8 cellular contexts compared by ENCODE assay signal in the genomic region with DNA sequence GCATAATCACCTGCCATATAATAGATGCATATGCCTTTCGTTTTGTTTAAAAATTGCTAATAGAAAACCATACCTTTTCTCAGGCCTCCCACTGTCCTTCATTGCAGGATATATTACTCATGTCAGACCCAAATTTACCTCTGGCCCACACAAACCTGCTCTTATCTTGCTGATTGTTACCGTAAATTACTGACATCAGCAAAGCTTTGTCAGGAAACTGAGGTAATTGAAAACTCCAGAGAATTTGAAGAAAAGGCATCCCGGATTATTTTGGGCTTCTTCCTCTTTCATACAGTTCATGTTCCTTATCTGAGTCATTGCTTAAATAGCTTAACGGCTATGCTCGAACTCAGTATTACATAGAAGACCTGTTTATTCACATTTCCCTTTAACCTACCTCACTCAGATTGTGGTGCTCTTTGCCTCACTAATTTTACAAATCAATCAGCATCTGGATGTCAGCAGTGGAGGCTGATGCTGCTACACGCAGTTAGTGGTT.
DNase-seq lines count a peak whose midpoint lies in the region; ATAC-seq, FAIRE-seq and TF ChIP-seq lines count a peak whose summit lies in the region.
"Had no signal": no experiment of that assay in that cellular context is flagged by ENCODE, and none has a peak within 500 bp of the region (broad histone marks: within the 10 kb centered on the region; RNA-seq: fewer than 3 reads in every experiment).

No MANE protein-coding gene starts in this region.

- WGBS in heart right ventricle, 2 donors: 49 to 63% methylated on average over 6 of the region's 6 CpGs
- 83% methylated on average over 6 of the region's 6 CpGs for WGBS in tibial nerve, 2 donors

- peak overlapping the region; percentile 31 for H3K27ac ChIP-seq in neutrophil
- H3K27ac ChIP-seq in heart right ventricle: no peak overlapping the region
- H3K27ac ChIP-seq in tibial nerve: no peak overlapping the region
- H3K27ac ChIP-seq: lower lobe of right lung had no signal

- no peak for TF ChIP-seq POLR2A in tibial nerve (IDR thresholded peaks at IDR 0.05)

- intact Hi-C loops in heart right ventricle (cut with DNase I): no loop called here

- peak; percentile 73 for FAIRE-seq in GM19239 (lab: Jason Lieb, UNC)

- H3K27me3 ChIP-seq in neutrophil: no peaks in the 10 kb centered on the region
- no peaks in the 10 kb centered on the region for H3K27me3 ChIP-seq in heart right ventricle
- H3K27me3 ChIP-seq in tibial nerve: no peaks in the 10 kb centered on the region

- ATAC-seq in HG02884 (IDR thresholded peaks at IDR 0.05; ENCODE audit: unreplicated experiment) (peak; percentile 68), heart right ventricle (no peak)

- H3K4me3 ChIP-seq in neutrophil (ENCODE audit: low read depth in 1 of 2, low read length in 1 of 2): no peak overlapping the region
- H3K4me3 ChIP-seq in heart right ventricle: no peak overlapping the region
- no peak overlapping the region for H3K4me3 ChIP-seq in tibial nerve
- H3K4me3 ChIP-seq: lower lobe of right lung had no signal

- TF ChIP-seq EP300 in tibial nerve (IDR thresholded peaks at IDR 0.05): no peak

- TF ChIP-seq CTCF in neutrophil (IDR thresholded peaks at IDR 0.05) (no peak), heart right ventricle (IDR thresholded peaks at IDR 0.05) (no peak), tibial nerve (IDR thresholded peaks at IDR 0.05) (no peak)

- no peaks in the 10 kb centered on the region for H3K9me3 ChIP-seq in neutrophil
- no peaks in the 10 kb centered on the region for H3K9me3 ChIP-seq in heart right ventricle
- no peaks in the 10 kb centered on the region for H3K9me3 ChIP-seq in tibial nerve
- H3K9me3 ChIP-seq: lower lobe of right lung had no signal

- DNase-seq in GM19239 (ENCODE audit: insufficient read length, low spot score) (no peak), OCI-M1 (lab: John Stamatoyannopoulos, UW) (peak; percentile 77), heart right ventricle (no peak), DMS53 (lab: John Stamatoyannopoulos, UW) (no peak), tibial nerve (ENCODE audit: low spot score in 2 of 2) (no peak)
- DNase-seq: lower lobe of right lung had no signal

- H3K36me3 ChIP-seq in neutrophil: no peaks in the 10 kb centered on the region
- H3K36me3 ChIP-seq in heart right ventricle: no peaks in the 10 kb centered on the region
- no peaks in the 10 kb centered on the region for H3K36me3 ChIP-seq in tibial nerve
- H3K36me3 ChIP-seq: lower lobe of right lung had no signal

- H3K4me1 ChIP-seq in neutrophil (ENCODE audit: control insufficient read depth in 1 of 2, insufficient read depth in 1 of 2, low read depth in 1 of 2, low read length in 1 of 2) (peaks cover 40 to 47% of the 10 kb centered on the region in 2 experiments), heart right ventricle (peaks cover 0 to 66% (median 7%) of the 10 kb centered on the region in 9 donors), tibial nerve (peaks cover 0 to 38% (median 18%) of the 10 kb centered on the region in 4 donors)
